21 cellular contexts compared by ENCODE assay signal in the genomic region with DNA sequence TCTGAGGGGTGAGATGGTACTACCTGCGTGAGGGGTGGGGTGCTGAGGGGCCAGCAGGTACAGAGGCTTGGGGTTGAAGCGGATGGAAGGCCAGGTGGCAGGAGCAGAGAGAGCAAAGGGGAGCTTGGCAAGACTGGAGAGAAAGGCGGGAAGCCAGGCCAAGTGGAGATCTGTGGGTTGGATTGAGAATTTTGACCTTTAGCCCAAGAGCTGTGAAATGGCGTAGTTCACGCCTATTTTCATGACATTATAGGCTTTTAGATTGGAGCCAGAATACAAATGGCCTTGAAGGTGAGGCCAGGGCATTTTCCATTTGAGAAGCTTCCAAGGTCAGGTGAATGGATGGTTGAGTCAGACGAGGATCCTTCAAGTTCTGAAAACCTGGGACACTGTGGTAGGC. TPM values are rescaled to one million over a fixed set of nuclear protein-coding genes. Genes with fewer than 3 reads are reported as not detected.
DNase-seq lines count a peak whose midpoint lies in the region; ATAC-seq and TF ChIP-seq lines count a peak whose summit lies in the region.
"Had no signal": no experiment of that assay in that cellular context is flagged by ENCODE, and none has a peak within 500 bp of the region (broad histone marks: within the 10 kb centered on the region; RNA-seq: fewer than 3 reads in every experiment).

No MANE protein-coding gene starts in this region.

- peak overlapping the region; percentile 12 for H3K4me3 Mint-ChIP-seq in activated naive CD4-positive, alpha-beta T cell treated with anti-CD3 and anti-CD28 coated beads, Interleukin-2, amount 50 U/mL, for 24 hours
- peak overlapping the region; percentile 27 for H3K4me3 Mint-ChIP-seq in dendritic cell treated with granulocyte-macrophage colony-stimulating factor and Interleukin-4, amounts not matched to agents 40 ng/mL and 50 ng/mL, for 4 days
- peak overlapping the region; percentile 45 for H3K4me3 Mint-ChIP-seq in natural killer cell

- no peaks in the 10 kb centered on the region for H3K36me3 Mint-ChIP-seq in activated naive CD4-positive, alpha-beta T cell treated with anti-CD3 and anti-CD28 coated beads, Interleukin-2, amount 50 U/mL, for 24 hours
- H3K36me3 Mint-ChIP-seq in dendritic cell treated with granulocyte-macrophage colony-stimulating factor and Interleukin-4, amounts not matched to agents 40 ng/mL and 50 ng/mL, for 4 days (ENCODE audit: low read depth) = peaks cover 15% of the 10 kb centered on the region
- H3K36me3 Mint-ChIP-seq in natural killer cell = no peaks in the 10 kb centered on the region

- H3K4me1 Mint-ChIP-seq in activated naive CD4-positive, alpha-beta T cell treated with anti-CD3 and anti-CD28 coated beads, Interleukin-2, amount 50 U/mL, for 24 hours = peaks cover 31% of the 10 kb centered on the region
- peaks cover 44% of the 10 kb centered on the region for H3K4me1 Mint-ChIP-seq in dendritic cell treated with granulocyte-macrophage colony-stimulating factor and Interleukin-4, amounts not matched to agents 40 ng/mL and 50 ng/mL, for 4 days (ENCODE audit: low read depth)
- peaks cover 32 to 42% of the 10 kb centered on the region in 2 donors for H3K4me1 Mint-ChIP-seq in natural killer cell

- no peak for ATAC-seq in natural killer cell
- ATAC-seq: heart left ventricle had no signal

- H3K9me3 ChIP-seq in subcutaneous abdominal adipose tissue (ENCODE audit: control insufficient read depth in 5 of 5, low read length in 5 of 5) (no peaks in the 10 kb centered on the region), BE2C (no peaks in the 10 kb centered on the region), adrenal gland (replicated peaks in 1 of 3) (no peaks in the 10 kb centered on the region)
- H3K9me3 ChIP-seq: HAP-1, heart left ventricle, tibial nerve had no signal

- H3K27ac ChIP-seq in subcutaneous abdominal adipose tissue (ENCODE audit: low read depth, low read length) = no peak overlapping the region
- no peak overlapping the region for H3K27ac ChIP-seq in adrenal gland
- H3K27ac ChIP-seq: heart left ventricle, HL-60, neural progenitor cell, tibial nerve had no signal

- H3K27me3 ChIP-seq in subcutaneous abdominal adipose tissue (ENCODE audit: control insufficient read depth in 5 of 5, insufficient read depth in 4 of 5, low read length in 5 of 5) = no peaks in the 10 kb centered on the region
- no peaks in the 10 kb centered on the region for H3K27me3 ChIP-seq in BE2C
- no peaks in the 10 kb centered on the region for H3K27me3 ChIP-seq in adrenal gland
- H3K27me3 ChIP-seq: heart left ventricle, tibial nerve had no signal

- TF ChIP-seq POLR2A in adrenal gland (IDR thresholded peaks at IDR 0.05) = no peak

- peak overlapping the region in 3 of 5 donors; percentile 11 to 95 (median 12) for H3K4me3 ChIP-seq in subcutaneous abdominal adipose tissue (ENCODE audit: low read depth in 1 of 5, low read length in 5 of 5)
- H3K4me3 ChIP-seq in BE2C (ENCODE audit: low read depth, low read length) = no peak overlapping the region
- no peak overlapping the region for H3K4me3 ChIP-seq in adrenal gland
- H3K4me3 ChIP-seq: HAP-1, neural progenitor cell had no signal

- H3K27me3 Mint-ChIP-seq in activated naive CD4-positive, alpha-beta T cell treated with anti-CD3 and anti-CD28 coated beads, Interleukin-2, amount 50 U/mL, for 24 hours = no peaks in the 10 kb centered on the region
- no peaks in the 10 kb centered on the region for H3K27me3 Mint-ChIP-seq in dendritic cell treated with granulocyte-macrophage colony-stimulating factor and Interleukin-4, amounts not matched to agents 40 ng/mL and 50 ng/mL, for 4 days
- no peaks in the 10 kb centered on the region for H3K27me3 Mint-ChIP-seq in natural killer cell (ENCODE audit: low read depth in 2 of 2)
- H3K27me3 Mint-ChIP-seq: central memory CD8-positive, alpha-beta T cell had no signal

- H3K9ac ChIP-seq in subcutaneous abdominal adipose tissue (ENCODE audit: low read length in 5 of 5) = peak overlapping the region in 3 of 5 donors; percentile 4 to 86 (median 45)
- H3K9ac ChIP-seq: neural progenitor cell had no signal

- 79 to 91% (median 84%) methylated on average over 6 of the region's 6 CpGs for WGBS in adrenal gland, 4 donors

- intact Hi-C loops in dendritic cell treated with granulocyte-macrophage colony-stimulating factor and Interleukin-4, amounts not matched to agents 40 ng/mL and 50 ng/mL, for 4 days (cut with micrococcal nuclease) = no loop called here
- intact Hi-C loops in natural killer cell (cut with micrococcal nuclease) (no loop called here), adrenal gland (cut with DNase I) (no loop called here)

- TF ChIP-seq CTCF in natural killer cell (IDR thresholded peaks at IDR 0.05) (no peak), BE2C (IDR thresholded peaks at IDR 0.05; ENCODE audit: low read depth, low read length) (no peak), adrenal gland (IDR thresholded peaks at IDR 0.05) (no peak)

- no peak for DNase-seq in activated naive CD4-positive, alpha-beta T cell treated with anti-CD3 and anti-CD28 coated beads, Interleukin-2, amount 50 U/mL, for 16 hours
- DNase-seq in natural killer cell (no peak), BE2C (no peak), adrenal gland (no peak), SKM-1 (lab: John Stamatoyannopoulos, UW; ENCODE audit: unreplicated experiment) (no peak)
- DNase-seq: activated CD8-positive, alpha-beta memory T cell treated with anti-CD3 and anti-CD28 coated beads for 24 hours; effector CD8-positive, alpha-beta T cell; heart left ventricle; NCI-H1930; retina; stimulated activated CD4-positive, alpha-beta T cell treated with anti-CD3 and anti-CD28 coated beads, Interleukin-15, amount 100 ng/mL, for 24 hours; stimulated activated naive CD4-positive, alpha-beta T cell had no signal

- H3K4me1 ChIP-seq in subcutaneous abdominal adipose tissue (ENCODE audit: control insufficient read depth in 5 of 5, insufficient read depth in 5 of 5, low read length in 5 of 5) (peaks cover 9 to 46% (median 35%) of the 10 kb centered on the region in 5 donors), BE2C (peaks cover 6% of the 10 kb centered on the region), adrenal gland (replicated peaks in 1 of 2) (peaks cover 21 to 25% of the 10 kb centered on the region in 2 donors)

- no peaks in the 10 kb centered on the region for H3K9me3 Mint-ChIP-seq in activated naive CD4-positive, alpha-beta T cell treated with anti-CD3 and anti-CD28 coated beads, Interleukin-2, amount 50 U/mL, for 24 hours
- H3K9me3 Mint-ChIP-seq in dendritic cell treated with granulocyte-macrophage colony-stimulating factor and Interleukin-4, amounts not matched to agents 40 ng/mL and 50 ng/mL, for 4 days = no peaks in the 10 kb centered on the region
- no peaks in the 10 kb centered on the region for H3K9me3 Mint-ChIP-seq in natural killer cell
- H3K9me3 Mint-ChIP-seq: activated T-helper 2 cell treated with anti-CD3 and anti-CD28 coated beads, Interferon-gamma antibody, Interleukin-2, Interleukin-4, amounts not matched to agents 10 μg/mL and 5 μg/mL and 100 μg/mL, durations not matched to agents 14 hours and 24 hours and 36 hours; central memory CD8-positive, alpha-beta T cell; neural progenitor cell had no signal

- no peaks in the 10 kb centered on the region for H3K36me3 ChIP-seq in subcutaneous abdominal adipose tissue (ENCODE audit: control insufficient read depth in 5 of 5, insufficient read depth in 5 of 5, low read length in 5 of 5)
- H3K36me3 ChIP-seq in BE2C = no peaks in the 10 kb centered on the region
- no peaks in the 10 kb centered on the region for H3K36me3 ChIP-seq in adrenal gland (replicated peaks in 1 of 2)
- H3K36me3 ChIP-seq: HAP-1, heart left ventricle, neural progenitor cell had no signal

- no peak overlapping the region for H3K27ac Mint-ChIP-seq in activated naive CD4-positive, alpha-beta T cell treated with anti-CD3 and anti-CD28 coated beads, Interleukin-2, amount 50 U/mL, for 24 hours
- peak overlapping the region; percentile 3 for H3K27ac Mint-ChIP-seq in dendritic cell treated with granulocyte-macrophage colony-stimulating factor and Interleukin-4, amounts not matched to agents 40 ng/mL and 50 ng/mL, for 4 days
- peak overlapping the region in 1 of 2 donors; percentile 17 for H3K27ac Mint-ChIP-seq in natural killer cell
- H3K27ac Mint-ChIP-seq: activated T-helper 2 cell treated with anti-CD3 and anti-CD28 coated beads, Interferon-gamma antibody, Interleukin-2, Interleukin-4, amounts not matched to agents 10 μg/mL and 5 μg/mL and 100 μg/mL, durations not matched to agents 14 hours and 24 hours and 36 hours; neural progenitor cell had no signal

RNA-seq across cellular contexts. Expression of a gene that starts 2.5 kb away (rescaled TPM):
- total RNA-seq in natural killer cell (10 to 100 TPM; 16.1 to 21.8 (median 19.3) TPM), adrenal gland (10 to 100 TPM; 42.5 to 74.8 (median 56.2) TPM)
- 20.9 TPM for polyA plus RNA-seq in BE2C (2012; ENCODE audit: insufficient read depth, insufficient read length, low read depth)
- polyA plus RNA-seq in adrenal gland = 10 to 100 TPM in 1 of 3 donors, 1 to 10 TPM in 2; 6.2 to 81.1 (median 6.4) TPM

Comparison
In these comparisons a context has a peak if more than half of its experiments do, and no peak if none do; other contexts are left out.
1. H3K4me3 ChIP-seq: peak in subcutaneous abdominal adipose tissue (3 of 5); none in BE2C (single experiment) and adrenal gland (0 of 4).
2. Peak in every context shown above with its lines, with median percentiles within 50 percentile points of each other: H3K4me3 Mint-ChIP-seq.